In the genomic region with DNA sequence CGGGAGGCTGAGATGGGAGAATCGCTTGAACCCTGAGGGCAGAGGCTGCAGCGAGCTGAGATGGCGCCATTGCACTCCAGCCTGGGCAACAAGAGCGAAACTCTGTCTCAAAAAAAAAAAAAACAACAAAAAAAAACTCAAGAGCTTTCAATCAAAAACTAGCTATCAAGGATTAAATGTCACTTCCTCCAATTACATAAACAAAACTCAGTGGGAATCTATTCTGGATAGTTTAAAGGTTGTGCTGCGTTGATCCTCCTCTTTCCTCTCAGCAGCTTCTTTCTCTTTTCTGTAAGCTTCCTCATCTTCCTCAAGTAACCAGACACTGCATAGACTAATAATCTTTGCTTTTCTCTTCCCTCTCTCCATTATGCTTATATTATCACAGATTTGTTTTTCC, we compare ENCODE assay signal across 1 cellular context.
A peak's percentile ranks its signal among the peaks of the same experiment; 100 is the strongest.
TF ChIP-seq lines count a peak whose summit lies in the region.

No MANE protein-coding gene starts in this region.

TF ChIP-seq in HEK293, 187 proteins besides CTCF, POLR2A, EP300 and RAD21 (continued from another document and continues in another):
- TF ChIP-seq, protein P1, sequence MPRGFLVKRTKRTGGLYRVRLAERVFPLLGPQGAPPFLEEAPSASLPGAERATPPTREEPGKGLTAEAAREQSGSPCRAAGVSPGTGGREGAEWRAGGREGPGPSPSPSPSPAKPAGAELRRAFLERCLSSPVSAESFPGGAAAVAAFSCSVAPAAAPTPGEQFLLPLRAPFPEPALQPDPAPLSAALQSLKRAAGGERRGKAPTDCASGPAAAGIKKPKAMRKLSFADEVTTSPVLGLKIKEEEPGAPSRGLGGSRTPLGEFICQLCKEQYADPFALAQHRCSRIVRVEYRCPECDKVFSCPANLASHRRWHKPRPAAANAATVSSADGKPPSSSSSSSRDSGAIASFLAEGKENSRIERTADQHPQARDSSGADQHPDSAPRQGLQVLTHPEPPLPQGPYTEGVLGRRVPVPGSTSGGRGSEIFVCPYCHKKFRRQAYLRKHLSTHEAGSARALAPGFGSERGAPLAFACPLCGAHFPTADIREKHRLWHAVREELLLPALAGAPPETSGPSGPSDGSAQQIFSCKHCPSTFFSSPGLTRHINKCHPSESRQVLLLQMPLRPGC (tag by site-specific recombination; IDR thresholded peaks at IDR 0.05) = 0 out of 2 replicates have a peak, but pooled peaks have one; percentile 57
- no peak for TF ChIP-seq ZNF544 (tag by site-specific recombination; IDR thresholded peaks at IDR 0.05)
- TF ChIP-seq ZNF830 (tag by site-specific recombination; IDR thresholded peaks at IDR 0.05; ENCODE audit: low read depth) = no peak
- TF ChIP-seq, protein P2, sequence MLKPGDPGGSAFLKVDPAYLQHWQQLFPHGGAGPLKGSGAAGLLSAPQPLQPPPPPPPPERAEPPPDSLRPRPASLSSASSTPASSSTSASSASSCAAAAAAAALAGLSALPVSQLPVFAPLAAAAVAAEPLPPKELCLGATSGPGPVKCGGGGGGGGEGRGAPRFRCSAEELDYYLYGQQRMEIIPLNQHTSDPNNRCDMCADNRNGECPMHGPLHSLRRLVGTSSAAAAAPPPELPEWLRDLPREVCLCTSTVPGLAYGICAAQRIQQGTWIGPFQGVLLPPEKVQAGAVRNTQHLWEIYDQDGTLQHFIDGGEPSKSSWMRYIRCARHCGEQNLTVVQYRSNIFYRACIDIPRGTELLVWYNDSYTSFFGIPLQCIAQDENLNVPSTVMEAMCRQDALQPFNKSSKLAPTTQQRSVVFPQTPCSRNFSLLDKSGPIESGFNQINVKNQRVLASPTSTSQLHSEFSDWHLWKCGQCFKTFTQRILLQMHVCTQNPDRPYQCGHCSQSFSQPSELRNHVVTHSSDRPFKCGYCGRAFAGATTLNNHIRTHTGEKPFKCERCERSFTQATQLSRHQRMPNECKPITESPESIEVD (tag by site-specific recombination; IDR thresholded peaks at IDR 0.05) = peak; percentile 81
- TF ChIP-seq, protein P3, sequence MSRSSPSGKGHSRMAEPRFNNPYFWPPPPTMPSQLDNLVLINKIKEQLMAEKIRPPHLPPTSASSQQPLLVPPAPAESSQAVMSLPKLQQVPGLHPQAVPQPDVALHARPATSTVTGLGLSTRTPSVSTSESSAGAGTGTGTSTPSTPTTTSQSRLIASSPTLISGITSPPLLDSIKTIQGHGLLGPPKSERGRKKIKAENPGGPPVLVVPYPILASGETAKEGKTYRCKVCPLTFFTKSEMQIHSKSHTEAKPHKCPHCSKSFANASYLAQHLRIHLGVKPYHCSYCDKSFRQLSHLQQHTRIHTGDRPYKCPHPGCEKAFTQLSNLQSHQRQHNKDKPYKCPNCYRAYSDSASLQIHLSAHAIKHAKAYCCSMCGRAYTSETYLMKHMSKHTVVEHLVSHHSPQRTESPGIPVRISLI (tag by site-specific recombination; IDR thresholded peaks at IDR 0.05) = peak; percentile 47; the same call in 1 of the 2 replicates
- peak; percentile 73 for TF ChIP-seq OSR2 (tag by site-specific recombination; IDR thresholded peaks at IDR 0.05)
- TF ChIP-seq, protein P4, sequence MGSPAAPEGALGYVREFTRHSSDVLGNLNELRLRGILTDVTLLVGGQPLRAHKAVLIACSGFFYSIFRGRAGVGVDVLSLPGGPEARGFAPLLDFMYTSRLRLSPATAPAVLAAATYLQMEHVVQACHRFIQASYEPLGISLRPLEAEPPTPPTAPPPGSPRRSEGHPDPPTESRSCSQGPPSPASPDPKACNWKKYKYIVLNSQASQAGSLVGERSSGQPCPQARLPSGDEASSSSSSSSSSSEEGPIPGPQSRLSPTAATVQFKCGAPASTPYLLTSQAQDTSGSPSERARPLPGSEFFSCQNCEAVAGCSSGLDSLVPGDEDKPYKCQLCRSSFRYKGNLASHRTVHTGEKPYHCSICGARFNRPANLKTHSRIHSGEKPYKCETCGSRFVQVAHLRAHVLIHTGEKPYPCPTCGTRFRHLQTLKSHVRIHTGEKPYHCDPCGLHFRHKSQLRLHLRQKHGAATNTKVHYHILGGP (tag by site-specific recombination; IDR thresholded peaks at IDR 0.05) = no peak
- TF ChIP-seq SP2 (tag by site-specific recombination; IDR thresholded peaks at IDR 0.05) = no peak
- TF ChIP-seq, protein P5, sequence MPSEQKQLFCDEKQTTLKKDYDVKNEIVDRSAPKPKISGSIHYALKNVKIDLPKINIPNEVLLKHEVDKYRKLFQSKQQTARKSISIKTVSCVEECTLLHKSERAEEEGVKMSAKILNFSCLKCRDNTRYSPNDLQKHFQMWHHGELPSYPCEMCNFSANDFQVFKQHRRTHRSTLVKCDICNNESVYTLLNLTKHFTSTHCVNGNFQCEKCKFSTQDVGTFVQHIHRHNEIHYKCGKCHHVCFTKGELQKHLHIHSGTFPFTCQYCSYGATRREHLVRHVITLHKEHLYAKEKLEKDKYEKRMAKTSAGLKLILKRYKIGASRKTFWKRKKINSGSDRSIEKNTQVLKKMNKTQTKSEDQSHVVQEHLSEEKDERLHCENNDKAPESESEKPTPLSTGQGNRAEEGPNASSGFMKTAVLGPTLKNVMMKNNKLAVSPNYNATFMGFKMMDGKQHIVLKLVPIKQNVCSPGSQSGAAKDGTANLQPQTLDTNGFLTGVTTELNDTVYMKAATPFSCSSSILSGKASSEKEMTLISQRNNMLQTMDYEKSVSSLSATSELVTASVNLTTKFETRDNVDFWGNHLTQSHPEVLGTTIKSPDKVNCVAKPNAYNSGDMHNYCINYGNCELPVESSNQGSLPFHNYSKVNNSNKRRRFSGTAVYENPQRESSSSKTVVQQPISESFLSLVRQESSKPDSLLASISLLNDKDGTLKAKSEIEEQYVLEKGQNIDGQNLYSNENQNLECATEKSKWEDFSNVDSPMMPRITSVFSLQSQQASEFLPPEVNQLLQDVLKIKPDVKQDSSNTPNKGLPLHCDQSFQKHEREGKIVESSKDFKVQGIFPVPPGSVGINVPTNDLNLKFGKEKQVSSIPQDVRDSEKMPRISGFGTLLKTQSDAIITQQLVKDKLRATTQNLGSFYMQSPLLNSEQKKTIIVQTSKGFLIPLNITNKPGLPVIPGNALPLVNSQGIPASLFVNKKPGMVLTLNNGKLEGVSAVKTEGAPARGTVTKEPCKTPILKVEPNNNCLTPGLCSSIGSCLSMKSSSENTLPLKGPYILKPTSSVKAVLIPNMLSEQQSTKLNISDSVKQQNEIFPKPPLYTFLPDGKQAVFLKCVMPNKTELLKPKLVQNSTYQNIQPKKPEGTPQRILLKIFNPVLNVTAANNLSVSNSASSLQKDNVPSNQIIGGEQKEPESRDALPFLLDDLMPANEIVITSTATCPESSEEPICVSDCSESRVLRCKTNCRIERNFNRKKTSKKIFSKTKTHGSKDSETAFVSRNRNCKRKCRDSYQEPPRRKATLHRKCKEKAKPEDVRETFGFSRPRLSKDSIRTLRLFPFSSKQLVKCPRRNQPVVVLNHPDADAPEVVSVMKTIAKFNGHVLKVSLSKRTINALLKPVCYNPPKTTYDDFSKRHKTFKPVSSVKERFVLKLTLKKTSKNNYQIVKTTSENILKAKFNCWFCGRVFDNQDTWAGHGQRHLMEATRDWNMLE (tag by site-specific recombination; conservative IDR thresholded peaks at IDR 0.05; ENCODE audit: low read depth) = no peak
- TF ChIP-seq ZNF701 (tag by site-specific recombination; IDR thresholded peaks at IDR 0.05) = no peak
- TF ChIP-seq ZNF629 (tag by site-specific recombination; IDR thresholded peaks at IDR 0.05) = peak; percentile 51
- no peak for TF ChIP-seq ZBTB7A (tag by site-specific recombination; IDR thresholded peaks at IDR 0.05; ENCODE audit: low read depth)
- TF ChIP-seq ZNF433 (tag by site-specific recombination; IDR thresholded peaks at IDR 0.05; ENCODE audit: low read depth) = no peak
- TF ChIP-seq ZXDB (tag by site-specific recombination; IDR thresholded peaks at IDR 0.05) = no peak
- no peak for TF ChIP-seq ZNF76 (tag by site-specific recombination; IDR thresholded peaks at IDR 0.05; ENCODE audit: borderline replicate concordance, low read depth)
- TF ChIP-seq ZNF214 (tag by site-specific recombination; IDR thresholded peaks at IDR 0.05; ENCODE audit: borderline replicate concordance) = no peak
- TF ChIP-seq ZNF654 (tag by site-specific recombination; IDR thresholded peaks at IDR 0.05; ENCODE audit: low read depth) = no peak
- no peak for TF ChIP-seq ZNF133 (tag by site-specific recombination; IDR thresholded peaks at IDR 0.05)
- TF ChIP-seq FEZF1 (tag by site-specific recombination; IDR thresholded peaks at IDR 0.05) = peak; percentile 23; the same call in 1 of the 2 replicates
- TF ChIP-seq ZNF423 (tag by site-specific recombination; IDR thresholded peaks at IDR 0.05) = no peak
- no peak for TF ChIP-seq OVOL3 (tag by site-specific recombination; IDR thresholded peaks at IDR 0.05)
- TF ChIP-seq, protein P6, sequence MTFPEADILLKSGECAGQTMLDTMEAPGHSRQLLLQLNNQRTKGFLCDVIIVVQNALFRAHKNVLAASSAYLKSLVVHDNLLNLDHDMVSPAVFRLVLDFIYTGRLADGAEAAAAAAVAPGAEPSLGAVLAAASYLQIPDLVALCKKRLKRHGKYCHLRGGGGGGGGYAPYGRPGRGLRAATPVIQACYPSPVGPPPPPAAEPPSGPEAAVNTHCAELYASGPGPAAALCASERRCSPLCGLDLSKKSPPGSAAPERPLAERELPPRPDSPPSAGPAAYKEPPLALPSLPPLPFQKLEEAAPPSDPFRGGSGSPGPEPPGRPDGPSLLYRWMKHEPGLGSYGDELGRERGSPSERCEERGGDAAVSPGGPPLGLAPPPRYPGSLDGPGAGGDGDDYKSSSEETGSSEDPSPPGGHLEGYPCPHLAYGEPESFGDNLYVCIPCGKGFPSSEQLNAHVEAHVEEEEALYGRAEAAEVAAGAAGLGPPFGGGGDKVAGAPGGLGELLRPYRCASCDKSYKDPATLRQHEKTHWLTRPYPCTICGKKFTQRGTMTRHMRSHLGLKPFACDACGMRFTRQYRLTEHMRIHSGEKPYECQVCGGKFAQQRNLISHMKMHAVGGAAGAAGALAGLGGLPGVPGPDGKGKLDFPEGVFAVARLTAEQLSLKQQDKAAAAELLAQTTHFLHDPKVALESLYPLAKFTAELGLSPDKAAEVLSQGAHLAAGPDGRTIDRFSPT (tag by site-specific recombination; IDR thresholded peaks at IDR 0.05) = no peak
- TF ChIP-seq ZNF366 (tag by site-specific recombination; conservative IDR thresholded peaks at IDR 0.05) = peak; percentile 66
- TF ChIP-seq, protein P7, sequence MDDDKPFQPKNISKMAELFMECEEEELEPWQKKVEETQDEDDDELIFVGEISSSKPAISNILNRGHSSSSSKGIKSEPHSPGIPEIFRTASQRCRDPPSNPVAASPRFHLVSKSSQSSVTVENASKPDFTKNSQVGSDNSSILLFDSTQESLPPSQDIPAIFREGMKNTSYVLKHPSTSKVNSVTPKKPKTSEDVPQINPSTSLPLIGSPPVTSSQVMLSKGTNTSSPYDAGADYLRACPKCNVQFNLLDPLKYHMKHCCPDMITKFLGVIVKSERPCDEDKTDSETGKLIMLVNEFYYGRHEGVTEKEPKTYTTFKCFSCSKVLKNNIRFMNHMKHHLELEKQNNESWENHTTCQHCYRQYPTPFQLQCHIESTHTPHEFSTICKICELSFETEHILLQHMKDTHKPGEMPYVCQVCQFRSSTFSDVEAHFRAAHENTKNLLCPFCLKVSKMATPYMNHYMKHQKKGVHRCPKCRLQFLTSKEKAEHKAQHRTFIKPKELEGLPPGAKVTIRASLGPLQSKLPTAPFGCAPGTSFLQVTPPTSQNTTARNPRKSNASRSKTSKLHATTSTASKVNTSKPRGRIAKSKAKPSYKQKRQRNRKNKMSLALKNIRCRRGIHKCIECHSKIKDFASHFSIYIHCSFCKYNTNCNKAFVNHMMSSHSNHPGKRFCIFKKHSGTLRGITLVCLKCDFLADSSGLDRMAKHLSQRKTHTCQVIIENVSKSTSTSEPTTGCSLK (tag by site-specific recombination; IDR thresholded peaks at IDR 0.05) = no peak
- 0 out of 2 replicates have a peak, but pooled peaks have one; percentile 29 for TF ChIP-seq BCL11A (tag by site-specific recombination; IDR thresholded peaks at IDR 0.05; ENCODE audit: low read depth)
- no peak for TF ChIP-seq EGR2 (tag by site-specific recombination; IDR thresholded peaks at IDR 0.05; ENCODE audit: low read depth)
- peak; percentile 25; the same call in 1 of the 2 replicates for TF ChIP-seq ZNF600 (tag by site-specific recombination; IDR thresholded peaks at IDR 0.05)
- TF ChIP-seq BCL11B (tag by site-specific recombination; IDR thresholded peaks at IDR 0.05; ENCODE audit: low read depth) = 0 out of 2 replicates have a peak, but pooled peaks have one; percentile 6
- peak; percentile 66 for TF ChIP-seq ZEB2 (tag by site-specific recombination; IDR thresholded peaks at IDR 0.05)
- TF ChIP-seq, protein P8, sequence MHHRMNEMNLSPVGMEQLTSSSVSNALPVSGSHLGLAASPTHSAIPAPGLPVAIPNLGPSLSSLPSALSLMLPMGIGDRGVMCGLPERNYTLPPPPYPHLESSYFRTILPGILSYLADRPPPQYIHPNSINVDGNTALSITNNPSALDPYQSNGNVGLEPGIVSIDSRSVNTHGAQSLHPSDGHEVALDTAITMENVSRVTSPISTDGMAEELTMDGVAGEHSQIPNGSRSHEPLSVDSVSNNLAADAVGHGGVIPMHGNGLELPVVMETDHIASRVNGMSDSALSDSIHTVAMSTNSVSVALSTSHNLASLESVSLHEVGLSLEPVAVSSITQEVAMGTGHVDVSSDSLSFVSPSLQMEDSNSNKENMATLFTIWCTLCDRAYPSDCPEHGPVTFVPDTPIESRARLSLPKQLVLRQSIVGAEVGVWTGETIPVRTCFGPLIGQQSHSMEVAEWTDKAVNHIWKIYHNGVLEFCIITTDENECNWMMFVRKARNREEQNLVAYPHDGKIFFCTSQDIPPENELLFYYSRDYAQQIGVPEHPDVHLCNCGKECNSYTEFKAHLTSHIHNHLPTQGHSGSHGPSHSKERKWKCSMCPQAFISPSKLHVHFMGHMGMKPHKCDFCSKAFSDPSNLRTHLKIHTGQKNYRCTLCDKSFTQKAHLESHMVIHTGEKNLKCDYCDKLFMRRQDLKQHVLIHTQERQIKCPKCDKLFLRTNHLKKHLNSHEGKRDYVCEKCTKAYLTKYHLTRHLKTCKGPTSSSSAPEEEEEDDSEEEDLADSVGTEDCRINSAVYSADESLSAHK (tag by site-specific recombination; IDR thresholded peaks at IDR 0.05) = no peak
- TF ChIP-seq ZNF221 (tag by site-specific recombination; IDR thresholded peaks at IDR 0.05; ENCODE audit: borderline replicate concordance) = no peak
- TF ChIP-seq ZNF843 (tag by site-specific recombination; IDR thresholded peaks at IDR 0.05) = 0 out of 2 replicates have a peak, but pooled peaks have one; percentile 65
- TF ChIP-seq ZNF335 (tag by site-specific recombination; conservative IDR thresholded peaks at IDR 0.05) = no peak
- no peak for TF ChIP-seq ZNF776 (tag by site-specific recombination; IDR thresholded peaks at IDR 0.05; ENCODE audit: borderline replicate concordance)
- no peak for TF ChIP-seq IKZF3 (tag by site-specific recombination; IDR thresholded peaks at IDR 0.05)
- peak; percentile 39; the same call in 1 of the 2 replicates for TF ChIP-seq ZNF2 (tag by site-specific recombination; IDR thresholded peaks at IDR 0.05)
- TF ChIP-seq, protein P9, sequence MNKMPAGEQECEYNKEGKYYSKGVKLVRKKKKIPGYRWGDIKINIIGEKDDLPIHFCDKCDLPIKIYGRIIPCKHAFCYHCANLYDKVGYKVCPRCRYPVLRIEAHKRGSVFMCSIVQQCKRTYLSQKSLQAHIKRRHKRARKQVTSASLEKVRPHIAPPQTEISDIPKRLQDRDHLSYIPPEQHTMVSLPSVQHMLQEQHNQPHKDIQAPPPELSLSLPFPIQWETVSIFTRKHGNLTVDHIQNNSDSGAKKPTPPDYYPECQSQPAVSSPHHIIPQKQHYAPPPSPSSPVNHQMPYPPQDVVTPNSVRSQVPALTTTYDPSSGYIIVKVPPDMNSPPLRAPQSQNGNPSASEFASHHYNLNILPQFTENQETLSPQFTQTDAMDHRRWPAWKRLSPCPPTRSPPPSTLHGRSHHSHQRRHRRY (tag by site-specific recombination; IDR thresholded peaks at IDR 0.05) = no peak
